In the genomic region with DNA sequence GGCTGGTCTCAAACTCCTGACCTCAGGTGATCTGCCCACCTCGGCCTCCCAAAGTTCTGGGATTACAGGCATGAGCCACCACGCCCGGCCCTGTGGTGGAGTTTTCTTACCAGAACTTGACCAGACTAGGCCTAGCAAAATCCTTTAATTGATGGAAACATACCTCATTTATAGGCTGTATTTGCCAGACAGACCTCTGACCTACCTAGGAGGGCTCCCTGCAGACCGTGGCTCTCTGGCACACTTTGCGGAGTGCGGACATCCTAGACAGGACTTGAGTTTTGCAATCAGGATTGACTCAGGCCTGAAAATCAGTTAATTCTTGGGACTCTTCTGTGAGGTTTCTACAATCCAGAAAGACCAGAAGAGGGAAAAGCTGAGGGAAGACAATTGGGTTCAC, we compare ENCODE assay signal across 22 cellular contexts.
"Had no signal": no experiment of that assay in that cellular context is flagged by ENCODE, and none has a peak within 500 bp of the region (broad histone marks: within the 10 kb centered on the region; RNA-seq: fewer than 3 reads in every experiment).

No MANE protein-coding gene starts in this region.

- H3K9me3 Mint-ChIP-seq: activated CD4-positive, alpha-beta memory T cell treated with anti-CD3 and anti-CD28 coated beads, Interleukin-2, amount 10 ng/mL, durations not matched to agents 7 days and 5 days; activated CD4-positive, alpha-beta T cell treated with anti-CD3 and anti-CD28 coated beads, Interleukin-2, amount 10 ng/mL, durations not matched to agents 24 days and 14 days; activated naive CD4-positive, alpha-beta T cell treated with anti-CD3 and anti-CD28 coated beads, Interleukin-2, amount 10 ng/mL, durations not matched to agents 7 days and 5 days; immature natural killer cell; memory B cell; nephron progenitor cell; stimulated activated naive B cell treated with anti-CD40 and anti-IgM and Interleukin-4, amounts not matched to agents 10 μg/mL and 1 μg/mL and 100 μg/mL, for 72 hours had no signal

- H3K4me2 ChIP-seq: smooth muscle cell had no signal

- H3K9me3 ChIP-seq: body of pancreas, esophagus squamous epithelium, gastrocnemius medialis, mucosa of descending colon, right lobe of liver, thoracic aorta, upper lobe of left lung had no signal

- H3K4me1 ChIP-seq: body of pancreas, esophagus squamous epithelium, gastrocnemius medialis, parathyroid adenoma, right lobe of liver, upper lobe of left lung had no signal

- H3K4me3 ChIP-seq: body of pancreas, esophagus squamous epithelium, gastrocnemius medialis, mucosa of descending colon, right lobe of liver, smooth muscle cell, thoracic aorta, upper lobe of left lung had no signal

- H3K27ac ChIP-seq: body of pancreas, esophagus squamous epithelium, gastrocnemius medialis, parathyroid adenoma, right lobe of liver, thoracic aorta, upper lobe of left lung had no signal

- DNase-seq: activated CD4-positive, alpha-beta memory T cell treated with anti-CD3 and anti-CD28 coated beads, Interleukin-2, amount 10 ng/mL, durations not matched to agents 7 days and 5 days; activated CD4-positive, alpha-beta T cell treated with anti-CD3 and anti-CD28 coated beads, Interleukin-2, amount 10 ng/mL, durations not matched to agents 24 days and 14 days; activated CD8-positive, alpha-beta memory T cell treated with anti-CD3 and anti-CD28 coated beads, Interleukin-2, amount 10 ng/mL, durations not matched to agents 7 days and 5 days; activated effector memory CD4-positive, alpha-beta T cell treated with anti-CD3 and anti-CD28 coated beads, Interleukin-2, amount 50 U/mL, for 16 hours; activated naive CD4-positive, alpha-beta T cell treated with anti-CD3 and anti-CD28 coated beads, Interleukin-2, amount 10 ng/mL, durations not matched to agents 7 days and 5 days; activated T-cell treated with anti-CD3 and anti-CD28 coated beads for 4 hours; body of pancreas; central memory CD4-positive, alpha-beta T cell; esophagus squamous epithelium; gastrocnemius medialis; immature natural killer cell; mucosa of descending colon; nephron progenitor cell; right lobe of liver; stimulated activated CD4-positive, alpha-beta T cell treated with anti-CD3 and anti-CD28 coated beads, Interleukin-15, amount 100 ng/mL, for 24 hours; stimulated activated naive B cell treated with anti-CD40 and anti-IgM and Interleukin-4, amounts not matched to agents 10 μg/mL and 1 μg/mL and 100 μg/mL, for 72 hours; T-helper 17 cell; upper lobe of left lung had no signal

- H3K4me3 Mint-ChIP-seq: activated CD4-positive, alpha-beta memory T cell treated with anti-CD3 and anti-CD28 coated beads, Interleukin-2, amount 10 ng/mL, durations not matched to agents 7 days and 5 days; activated CD4-positive, alpha-beta T cell treated with anti-CD3 and anti-CD28 coated beads, Interleukin-2, amount 10 ng/mL, durations not matched to agents 24 days and 14 days; activated CD8-positive, alpha-beta memory T cell treated with anti-CD3 and anti-CD28 coated beads, Interleukin-2, amount 10 ng/mL, durations not matched to agents 7 days and 5 days; activated naive CD4-positive, alpha-beta T cell treated with anti-CD3 and anti-CD28 coated beads, Interleukin-2, amount 10 ng/mL, durations not matched to agents 7 days and 5 days; immature natural killer cell; memory B cell; nephron progenitor cell; stimulated activated naive B cell treated with anti-CD40 and anti-IgM and Interleukin-4, amounts not matched to agents 10 μg/mL and 1 μg/mL and 100 μg/mL, for 72 hours; T-helper 17 cell had no signal

- ATAC-seq: activated CD8-positive, alpha-beta memory T cell treated with anti-CD3 and anti-CD28 coated beads, Interleukin-2, amount 10 ng/mL, durations not matched to agents 7 days and 5 days; gastrocnemius medialis; mucosa of descending colon; right lobe of liver; stimulated activated naive B cell treated with anti-CD40 and anti-IgM and Interleukin-4, amounts not matched to agents 10 μg/mL and 1 μg/mL and 100 μg/mL, for 72 hours; T-helper 17 cell had no signal

- H3K27me3 ChIP-seq: body of pancreas, esophagus squamous epithelium, right lobe of liver, upper lobe of left lung had no signal

- H3K36me3 Mint-ChIP-seq: activated CD8-positive, alpha-beta memory T cell treated with anti-CD3 and anti-CD28 coated beads, Interleukin-2, amount 10 ng/mL, durations not matched to agents 7 days and 5 days; activated naive CD4-positive, alpha-beta T cell treated with anti-CD3 and anti-CD28 coated beads, Interleukin-2, amount 10 ng/mL, durations not matched to agents 7 days and 5 days; memory B cell; stimulated activated naive B cell treated with anti-CD40 and anti-IgM and Interleukin-4, amounts not matched to agents 10 μg/mL and 1 μg/mL and 100 μg/mL, for 72 hours had no signal

- H3K4me1 Mint-ChIP-seq: activated CD4-positive, alpha-beta memory T cell treated with anti-CD3 and anti-CD28 coated beads, Interleukin-2, amount 10 ng/mL, durations not matched to agents 7 days and 5 days; activated CD4-positive, alpha-beta T cell treated with anti-CD3 and anti-CD28 coated beads, Interleukin-2, amount 10 ng/mL, durations not matched to agents 24 days and 14 days; activated CD8-positive, alpha-beta memory T cell treated with anti-CD3 and anti-CD28 coated beads, Interleukin-2, amount 10 ng/mL, durations not matched to agents 7 days and 5 days; activated naive CD4-positive, alpha-beta T cell treated with anti-CD3 and anti-CD28 coated beads, Interleukin-2, amount 10 ng/mL, durations not matched to agents 7 days and 5 days; immature natural killer cell; stimulated activated naive B cell treated with anti-CD40 and anti-IgM and Interleukin-4, amounts not matched to agents 10 μg/mL and 1 μg/mL and 100 μg/mL, for 72 hours; T-helper 17 cell had no signal

- H3K9ac ChIP-seq: parathyroid adenoma had no signal

- H3K27ac Mint-ChIP-seq: activated CD4-positive, alpha-beta memory T cell treated with anti-CD3 and anti-CD28 coated beads, Interleukin-2, amount 10 ng/mL, durations not matched to agents 7 days and 5 days; activated CD4-positive, alpha-beta T cell treated with anti-CD3 and anti-CD28 coated beads, Interleukin-2, amount 10 ng/mL, durations not matched to agents 24 days and 14 days; activated CD8-positive, alpha-beta memory T cell treated with anti-CD3 and anti-CD28 coated beads, Interleukin-2, amount 10 ng/mL, durations not matched to agents 7 days and 5 days; activated naive CD4-positive, alpha-beta T cell treated with anti-CD3 and anti-CD28 coated beads, Interleukin-2, amount 10 ng/mL, durations not matched to agents 7 days and 5 days; immature natural killer cell; memory B cell; nephron progenitor cell; stimulated activated naive B cell treated with anti-CD40 and anti-IgM and Interleukin-4, amounts not matched to agents 10 μg/mL and 1 μg/mL and 100 μg/mL, for 72 hours; T-helper 17 cell had no signal

- H3K79me2 ChIP-seq: parathyroid adenoma had no signal

- H3K36me3 ChIP-seq: gastrocnemius medialis, right lobe of liver had no signal

- H2AFZ ChIP-seq: parathyroid adenoma had no signal
